Comparison of ENCODE assay signal across 16 cellular contexts in the genomic region with DNA sequence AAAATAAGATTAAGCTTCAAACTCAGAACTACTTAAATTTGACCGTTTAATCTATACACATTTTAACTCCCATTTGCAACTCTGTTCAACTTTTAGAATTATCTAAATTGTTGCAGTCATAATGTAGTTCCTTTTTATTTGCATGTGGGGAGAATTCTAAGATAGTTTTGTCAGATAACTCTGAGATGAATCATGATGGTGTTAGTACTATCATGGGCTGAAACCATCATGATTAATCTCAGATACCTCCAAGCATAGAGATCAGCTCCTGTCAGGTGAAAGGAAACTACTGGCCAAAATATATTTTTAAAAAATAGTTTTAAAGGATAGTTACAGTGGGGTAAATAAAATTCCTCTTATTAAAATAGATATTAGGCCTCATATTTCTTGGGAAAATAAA. TPM values are rescaled to one million over a fixed set of nuclear protein-coding genes. Genes with fewer than 3 reads are reported as not detected.
DNase-seq lines count a peak whose midpoint lies in the region; ATAC-seq, FAIRE-seq and TF ChIP-seq lines count a peak whose summit lies in the region.
"Had no signal": no experiment of that assay in that cellular context is flagged by ENCODE, and none has a peak within 500 bp of the region (broad histone marks: within the 10 kb centered on the region; RNA-seq: fewer than 3 reads in every experiment).

No MANE protein-coding gene starts in this region.

- H2BK15ac ChIP-seq in neuronal stem cell (ENCODE audit: low read length) = no peak overlapping the region

- H3K4me2 ChIP-seq in neuronal stem cell (ENCODE audit: insufficient read depth, low read length, poor library complexity, severe bottlenecking) = no peak overlapping the region

- WGBS in neuronal stem cell (ENCODE audit: extremely low coverage in 2 of 2, insufficient read length in 2 of 2, insufficient replicate concordance in 1 of 2), 2 donors = no CpG with 5 or more reads among the region's 1 CpG
- whole genome bisulfite sequencing in pancreas, 2 donors = 94% methylated on average over 1 of the region's 1 CpG

- H3K9ac ChIP-seq in neuronal stem cell (ENCODE audit: low read depth, low read length, poor library complexity) = no peak overlapping the region

- H3K18ac ChIP-seq in neuronal stem cell (ENCODE audit: low read length) = no peak overlapping the region

- H3K9me3 Mint-ChIP-seq in activated naive CD8-positive, alpha-beta T cell treated with anti-CD3 and anti-CD28 coated beads, Interleukin-2, amount 50 U/mL, for 24 hours = no peaks in the 10 kb centered on the region
- H3K9me3 Mint-ChIP-seq: activated naive CD4-positive, alpha-beta T cell treated with anti-CD3 and anti-CD28 coated beads, Interleukin-2, amount 50 U/mL, for 24 hours; central memory CD8-positive, alpha-beta T cell; WTC11 had no signal

- no peaks in the 10 kb centered on the region for H3K36me3 Mint-ChIP-seq in activated naive CD8-positive, alpha-beta T cell treated with anti-CD3 and anti-CD28 coated beads, Interleukin-2, amount 50 U/mL, for 24 hours (ENCODE audit: low read depth)
- H3K36me3 Mint-ChIP-seq: activated naive CD4-positive, alpha-beta T cell treated with anti-CD3 and anti-CD28 coated beads, Interleukin-2, amount 50 U/mL, for 24 hours; WTC11 had no signal

- no peak for FAIRE-seq in pancreas (lab: Jason Lieb, UNC)

- H4K8ac ChIP-seq in neuronal stem cell (ENCODE audit: low read depth, low read length) = no peak overlapping the region

- H2BK12ac ChIP-seq in neuronal stem cell (ENCODE audit: low read length) = no peak overlapping the region

- H3K4me1 Mint-ChIP-seq in activated naive CD8-positive, alpha-beta T cell treated with anti-CD3 and anti-CD28 coated beads, Interleukin-2, amount 50 U/mL, for 24 hours = no peaks in the 10 kb centered on the region
- H3K4me1 Mint-ChIP-seq: activated naive CD4-positive, alpha-beta T cell treated with anti-CD3 and anti-CD28 coated beads, Interleukin-2, amount 50 U/mL, for 24 hours; WTC11 had no signal

- intact Hi-C loops in mucosa of descending colon (cut with DNase I, micrococcal nuclease) = no loop called here
- intact Hi-C loops in pancreas (cut with DNase I) = no loop called here

- H3K27ac ChIP-seq in neuronal stem cell (replicated peaks; ENCODE audit: low read length) = no peak overlapping the region
- no peak overlapping the region for H3K27ac ChIP-seq in pancreas
- H3K27ac ChIP-seq: ovary, SK-N-MC had no signal

- H3K14ac ChIP-seq in neuronal stem cell (ENCODE audit: low read length) = no peak overlapping the region

- H3K4me3 Mint-ChIP-seq in activated naive CD8-positive, alpha-beta T cell treated with anti-CD3 and anti-CD28 coated beads, Interleukin-2, amount 50 U/mL, for 24 hours = no peak overlapping the region
- H3K4me3 Mint-ChIP-seq: activated naive CD4-positive, alpha-beta T cell treated with anti-CD3 and anti-CD28 coated beads, Interleukin-2, amount 50 U/mL, for 24 hours; central memory CD8-positive, alpha-beta T cell; WTC11 had no signal

- H3K27me3 ChIP-seq in neuronal stem cell (ENCODE audit: control insufficient read depth in 3 of 3, insufficient read depth in 3 of 3, low read depth in 1 of 3, low read length in 3 of 3) = no peaks in the 10 kb centered on the region
- H3K27me3 ChIP-seq in pancreas = no peaks in the 10 kb centered on the region
- H3K27me3 ChIP-seq: ovary had no signal

- no peaks in the 10 kb centered on the region for H3K4me1 ChIP-seq in mucosa of descending colon (ENCODE audit: low read depth)
- no peaks in the 10 kb centered on the region for H3K4me1 ChIP-seq in neuronal stem cell (ENCODE audit: control insufficient read depth in 2 of 2, insufficient read depth in 1 of 2, low read depth in 1 of 2, low read length in 2 of 2)
- H3K4me1 ChIP-seq in pancreas = peaks cover 18 to 21% (median 21%) of the 10 kb centered on the region in 3 donors

- no peaks in the 10 kb centered on the region for H3K79me1 ChIP-seq in neuronal stem cell (ENCODE audit: low read depth, low read length)

- H3K4me3 ChIP-seq in AG10803 (ENCODE audit: low read length) = no peak overlapping the region
- no peak overlapping the region for H3K4me3 ChIP-seq in mucosa of descending colon
- no peak overlapping the region for H3K4me3 ChIP-seq in neuronal stem cell (ENCODE audit: low read length in 2 of 2)
- no peak overlapping the region for H3K4me3 ChIP-seq in pancreas
- H3K4me3 ChIP-seq: ovary, SK-N-MC had no signal

- no peak overlapping the region for H3K4ac ChIP-seq in neuronal stem cell (ENCODE audit: low read length)

- H3K9me3 ChIP-seq in mucosa of descending colon = no peaks in the 10 kb centered on the region
- no peaks in the 10 kb centered on the region for H3K9me3 ChIP-seq in neuronal stem cell (replicated peaks in 1 of 2; ENCODE audit: control insufficient read depth in 2 of 2, insufficient read depth in 1 of 2, low read depth in 1 of 2, low read length in 2 of 2)
- no peaks in the 10 kb centered on the region for H3K9me3 ChIP-seq in pancreas
- H3K9me3 ChIP-seq: ovary had no signal

- H2BK5ac ChIP-seq in neuronal stem cell (ENCODE audit: low read length) = no peak overlapping the region

- DNase-seq in AG10803 (ENCODE audit: low read depth) (peak; percentile 12), amniotic epithelial cell (ENCODE audit: low read depth) (peak; percentile 58), mucosa of descending colon (no peak), neuronal stem cell (ENCODE audit: low spot score) (no peak), pancreas (no peak)
- DNase-seq in activated naive CD8-positive, alpha-beta T cell treated with anti-CD3 and anti-CD28 coated beads, Interleukin-2, amount 50 U/mL, for 24 hours = no peak
- DNase-seq: activated CD8-positive, alpha-beta memory T cell treated with anti-CD3 and anti-CD28 coated beads, Interleukin-2, amount 50 U/mL, for 48 hours; islet precursor cell; NCI-H1048; ovary had no signal

- no peaks in the 10 kb centered on the region for H3K27me3 Mint-ChIP-seq in activated naive CD8-positive, alpha-beta T cell treated with anti-CD3 and anti-CD28 coated beads, Interleukin-2, amount 50 U/mL, for 24 hours
- H3K27me3 Mint-ChIP-seq: activated naive CD4-positive, alpha-beta T cell treated with anti-CD3 and anti-CD28 coated beads, Interleukin-2, amount 50 U/mL, for 24 hours; central memory CD8-positive, alpha-beta T cell had no signal

- no peak overlapping the region for H2BK120ac ChIP-seq in neuronal stem cell (ENCODE audit: low read depth, low read length)

- no peak overlapping the region for H3K27ac Mint-ChIP-seq in activated naive CD8-positive, alpha-beta T cell treated with anti-CD3 and anti-CD28 coated beads, Interleukin-2, amount 50 U/mL, for 24 hours
- H3K27ac Mint-ChIP-seq: activated naive CD4-positive, alpha-beta T cell treated with anti-CD3 and anti-CD28 coated beads, Interleukin-2, amount 50 U/mL, for 24 hours; WTC11 had no signal

- H3K36me3 ChIP-seq in mucosa of descending colon (ENCODE audit: low read depth) (no peaks in the 10 kb centered on the region), neuronal stem cell (replicated peaks in 1 of 2; ENCODE audit: control insufficient read depth in 2 of 2, insufficient read depth in 2 of 2, low read length in 2 of 2) (peaks cover 0 to 7% of the 10 kb centered on the region in 2 donors), pancreas (no peaks in the 10 kb centered on the region)
- H3K36me3 ChIP-seq: ovary had no signal

- H2AFZ ChIP-seq in neuronal stem cell (ENCODE audit: low read length) = no peak overlapping the region

- peak; percentile 59 for ATAC-seq in GM19023 (IDR thresholded peaks at IDR 0.05; ENCODE audit: unreplicated experiment)
- peak; percentile 72 for ATAC-seq in HG03342 (IDR thresholded peaks at IDR 0.05; ENCODE audit: unreplicated experiment)
- ATAC-seq in mucosa of descending colon = no peak
- ATAC-seq in pancreas = no peak
- no peak for ATAC-seq in activated naive CD8-positive, alpha-beta T cell treated with anti-CD3 and anti-CD28 coated beads, Interleukin-2, amount 50 U/mL, for 24 hours
- ATAC-seq: WTC11 had no signal

- no peak overlapping the region for H3K23ac ChIP-seq in neuronal stem cell (ENCODE audit: low read depth, low read length, poor library complexity)

- H2AK5ac ChIP-seq in neuronal stem cell (ENCODE audit: low read depth, low read length) = no peak overlapping the region

- no peak for TF ChIP-seq CTCF in AG10803 (conservative IDR thresholded peaks at IDR 0.05; ENCODE audit: low read length)
- no peak for TF ChIP-seq CTCF in mucosa of descending colon (IDR thresholded peaks at IDR 0.05)
- no peak for TF ChIP-seq CTCF in pancreas (IDR thresholded peaks at IDR 0.05)

- no peak overlapping the region for H4K91ac ChIP-seq in neuronal stem cell (ENCODE audit: low read depth, low read length, poor library complexity)

RNA-seq across cellular contexts. Expression of a gene that starts 39.0 kb away (rescaled TPM):
- total RNA-seq in mucosa of descending colon = 10 to 100 TPM; 25.1 to 41.2 (median 35.4) TPM
- polyA plus RNA-seq in neuronal stem cell (2013, experiment 1 of 2) = 12.5 TPM
- polyA plus RNA-seq in neuronal stem cell (2013, experiment 2 of 2) = 11.9 TPM
- total RNA-seq in pancreas = 10 to 100 TPM in 3 of 6 donors, 1 to 10 TPM in 3; 8.1 to 16.9 (median 10.4) TPM
- 10 to 100 TPM in 1 of 2 donors, 1 to 10 TPM in 1; 6.7 to 12.5 TPM for polyA plus RNA-seq in pancreas

RNA-seq across cellular contexts. Expression of a gene that starts 39.3 kb away (rescaled TPM):
- total RNA-seq in mucosa of descending colon (10 to 100 TPM; 13.7 to 28.7 (median 14.7) TPM), pancreas (1 to 10 TPM; 3.4 to 9.7 (median 5.9) TPM)
- polyA plus RNA-seq in neuronal stem cell (2013, experiment 1 of 2) = 16.7 TPM
- polyA plus RNA-seq in neuronal stem cell (2013, experiment 2 of 2) = 17.0 TPM
- 1 to 10 TPM; 3.8 to 6.1 TPM for polyA plus RNA-seq in pancreas

Comparison
In these comparisons a context has a peak if more than half of its experiments do, and no peak if none do; other contexts are left out.
1. DNase-seq: peak in AG10803 (single experiment) and amniotic epithelial cell (single experiment); none in mucosa of descending colon (0 of 3), neuronal stem cell (single experiment), pancreas (0 of 6) and activated naive CD8-positive, alpha-beta T cell treated with anti-CD3 and anti-CD28 coated beads, Interleukin-2, amount 50 U/mL, for 24 hours (single experiment).
2. ATAC-seq: peak in GM19023 (single experiment) and HG03342 (single experiment); none in mucosa of descending colon (single experiment), pancreas (0 of 4) and activated naive CD8-positive, alpha-beta T cell treated with anti-CD3 and anti-CD28 coated beads, Interleukin-2, amount 50 U/mL, for 24 hours (single experiment).